8 cellular contexts compared by ENCODE assay signal in the genomic region with DNA sequence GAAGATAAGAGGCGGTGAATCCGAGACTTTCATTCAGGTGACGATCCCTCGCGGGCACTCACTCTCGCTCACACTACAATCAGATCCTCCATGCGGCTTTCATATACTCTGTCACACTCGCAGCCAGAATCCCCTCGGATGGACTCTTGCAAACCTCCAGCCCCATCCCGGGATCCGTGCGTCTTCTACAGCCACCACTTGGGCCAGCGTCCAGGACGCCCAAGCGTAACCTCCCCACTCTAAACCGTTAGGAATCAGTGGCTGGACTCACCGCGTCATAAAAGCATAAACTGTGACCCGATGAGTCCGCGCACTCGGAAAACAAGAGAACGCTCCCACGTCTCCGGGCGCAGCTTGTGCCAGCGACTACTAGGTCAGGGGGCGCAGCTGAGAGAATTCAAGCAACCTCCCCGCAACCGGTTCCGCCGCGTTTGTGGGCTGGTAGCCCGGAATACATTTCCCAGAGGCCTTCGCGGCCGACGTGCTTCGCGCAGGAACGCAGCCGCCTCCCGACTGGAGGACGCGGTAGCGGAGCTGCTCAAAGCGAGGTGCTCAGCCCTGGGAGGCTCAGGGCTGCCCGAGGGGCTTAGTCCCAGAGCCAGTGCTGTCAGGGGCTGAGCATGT. TPM values are rescaled to one million over a fixed set of nuclear protein-coding genes. Genes with fewer than 3 reads are reported as not detected.
DNase-seq lines count a peak whose midpoint lies in the region; ATAC-seq and TF ChIP-seq lines count a peak whose summit lies in the region.

No MANE protein-coding gene starts in this region.

- H3K9ac ChIP-seq in adipocyte (ENCODE audit: low read length), result peak overlapping the region; percentile 86

- WGBS in ovary, 3 donors, result 0 to 1% (median 0%) methylated on average over 48 of the region's 48 CpGs
- under 1% methylated on average over 41 of the region's 48 CpGs for WGBS in suprapubic skin

- TF ChIP-seq CTCF in 22Rv1 (IDR thresholded peaks at IDR 0.05) (0 out of 2 replicates have a peak, but pooled peaks have one; percentile 7), ovary (IDR thresholded peaks at IDR 0.05) (no peak), suprapubic skin (IDR thresholded peaks at IDR 0.05) (no peak)

- peak overlapping the region; percentile 87 for H3K4me3 ChIP-seq in adipocyte (ENCODE audit: low read length)
- H3K4me3 ChIP-seq in ovary, result peak overlapping the region; percentile 56
- peak overlapping the region; percentile 51 for H3K4me3 ChIP-seq in suprapubic skin

- no peaks in the 10 kb centered on the region for H3K27me3 ChIP-seq in adipocyte (replicated peaks; ENCODE audit: control insufficient read depth, insufficient read depth, low read length)
- H3K27me3 ChIP-seq in ovary, result no peaks in the 10 kb centered on the region
- no peaks in the 10 kb centered on the region for H3K27me3 ChIP-seq in suprapubic skin

- intact Hi-C loops in cardiac septum (cut with DNase I), result loop anchor here (1.0 kb wide), 1 partner anchor 36 kb away; no protein-coding TSS in a partner anchor
- intact Hi-C loops in ovary (cut with DNase I), result no loop called here

- H3K9me3 ChIP-seq in adipocyte (ENCODE audit: control insufficient read depth, low read length) (peaks cover 14% of the 10 kb centered on the region), ovary (peaks cover 0 to under 1% of the 10 kb centered on the region in 2 donors), suprapubic skin (no peaks in the 10 kb centered on the region)

- ATAC-seq in GM21723 (IDR thresholded peaks at IDR 0.05; ENCODE audit: unreplicated experiment) (peak; percentile 61), HG03135 (IDR thresholded peaks at IDR 0.05; ENCODE audit: unreplicated experiment) (no peak)

- peak; percentile 44 for DNase-seq in SW480 (ENCODE audit: low spot score)
- DNase-seq in adipocyte (ENCODE audit: low read depth), result peak; percentile 84
- peak; percentile 93 for DNase-seq in cardiac septum (ENCODE audit: low spot score)
- peak; percentile 84 to 90 (median 87) for DNase-seq in ovary
- DNase-seq in suprapubic skin (ENCODE audit: low spot score in 2 of 2), result peak; percentile 83 to 88

- H3K27ac ChIP-seq in 22Rv1, result 0 out of 2 replicates have a peak overlapping the region, but pooled peaks have one; percentile 7
- peak overlapping the region; percentile 71 to 79 for H3K27ac ChIP-seq in ovary
- H3K27ac ChIP-seq in suprapubic skin, result peak overlapping the region; percentile 26

- H3K4me1 ChIP-seq in adipocyte (ENCODE audit: control insufficient read depth, insufficient read depth, low read length) (no peaks in the 10 kb centered on the region), ovary (ENCODE audit: insufficient read depth) (no peaks in the 10 kb centered on the region), suprapubic skin (peaks cover 9% of the 10 kb centered on the region)

- TF ChIP-seq POLR2A in ovary (IDR thresholded peaks at IDR 0.05), result no peak
- TF ChIP-seq POLR2A in suprapubic skin (IDR thresholded peaks at IDR 0.05), result no peak

- H3K36me3 ChIP-seq in adipocyte (ENCODE audit: control insufficient read depth, insufficient read depth, low read length, severe bottlenecking) (peaks cover 4% of the 10 kb centered on the region), ovary (no peaks in the 10 kb centered on the region), suprapubic skin (peaks cover 7% of the 10 kb centered on the region)

- TF ChIP-seq EP300 in ovary (IDR thresholded peaks at IDR 0.05) (no peak), suprapubic skin (IDR thresholded peaks at IDR 0.05) (no peak)

RNA-seq across cellular contexts. Expression of a gene that starts 27.6 kb away (rescaled TPM):
- 4.9 TPM for total RNA-seq in cardiac septum
- 10 to 100 TPM in 4 of 7 donors, 1 to 10 TPM in 3; 5.0 to 16.3 (median 11.7) TPM for total RNA-seq in ovary
- polyA plus RNA-seq in ovary, result 1 to 10 TPM; 3.4 to 7.4 TPM
- 10 to 100 TPM in 1 of 4 donors, 1 to 10 TPM in 3; 2.8 to 10.5 (median 4.3) TPM for total RNA-seq in suprapubic skin

RNA-seq across cellular contexts. Expression of a gene that starts 36.7 kb away (rescaled TPM):
- 6.6 TPM for total RNA-seq in cardiac septum
- total RNA-seq in ovary, result 10 to 100 TPM; 14.0 to 23.0 (median 17.5) TPM
- polyA plus RNA-seq in ovary, result 1 to 10 TPM; 5.9 to 7.0 TPM
- 10 to 100 TPM in 3 of 4 donors, 1 to 10 TPM in 1; 7.9 to 15.1 (median 11.6) TPM for total RNA-seq in suprapubic skin

Comparison
In these comparisons a context has a peak if more than half of its experiments do, and no peak if none do; other contexts are left out.
1. H3K27ac ChIP-seq: peak in every context shown above with its lines; median percentile 75 in ovary; 26 in suprapubic skin; 7 in 22Rv1.